In genomic region chr6:129041563-129041962, GRCh38 we compare ENCODE assay signal across 8 cellular contexts.
"Had no signal": no experiment of that assay in that cellular context is flagged by ENCODE, and none has a peak within 500 bp of the region (broad histone marks: within the 10 kb centered on the region; RNA-seq: fewer than 3 reads in every experiment).

No MANE protein-coding gene starts in this region.

- H3K4me1 ChIP-seq: HAP-1 had no signal

- H3K4me3 ChIP-seq: GM23248, HAP-1 had no signal

- H3K27ac ChIP-seq: GM23248, HL-60 had no signal

- ATAC-seq: HCT116, HepG2 had no signal

- H3K36me3 ChIP-seq: HAP-1 had no signal

- DNase-seq: GM23248, GOT3, H7, HFFc6 had no signal
